Comparison of ENCODE assay signal across 10 cellular contexts in the genomic region with DNA sequence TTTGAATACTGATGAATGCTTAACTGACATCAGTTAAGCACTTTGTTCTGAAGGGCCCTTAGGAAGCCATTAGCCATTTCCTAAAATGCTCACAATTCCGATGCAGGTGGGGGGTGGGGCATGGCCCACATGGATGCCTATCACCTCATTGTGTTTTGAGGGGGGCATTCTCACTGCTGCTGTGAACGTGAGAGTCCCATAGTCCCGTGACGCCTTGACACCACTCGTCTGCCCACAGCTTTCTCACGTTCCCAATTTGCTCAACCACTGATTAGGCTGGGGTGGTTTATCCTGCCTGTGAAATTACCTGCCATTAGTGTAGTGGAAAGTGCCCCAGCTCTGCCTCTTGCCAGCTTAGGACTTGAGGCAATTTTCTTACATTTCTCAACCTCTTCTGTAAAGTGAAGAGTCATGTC. TPM values are rescaled to one million over a fixed set of nuclear protein-coding genes. Genes with fewer than 3 reads are reported as not detected.
A peak's percentile ranks its signal among the peaks of the same experiment; 100 is the strongest.
DNase-seq lines count a peak whose midpoint lies in the region; ATAC-seq and TF ChIP-seq lines count a peak whose summit lies in the region.
"Had no signal": no experiment of that assay in that cellular context is flagged by ENCODE, and none has a peak within 500 bp of the region (broad histone marks: within the 10 kb centered on the region; RNA-seq: fewer than 3 reads in every experiment).

No MANE protein-coding gene starts in this region.

- peaks cover 5 to 45% (median 26%) of the 10 kb centered on the region in 6 donors for H3K4me1 ChIP-seq in spleen
- H3K4me1 ChIP-seq in aorta (ENCODE audit: control insufficient read depth in 1 of 2, insufficient read depth in 2 of 2, low read length in 2 of 2) = no peaks in the 10 kb centered on the region
- H3K4me1 ChIP-seq: HAP-1 had no signal

- TF ChIP-seq CTCF in RWPE1 (conservative IDR thresholded peaks at IDR 0.05; ENCODE audit: low read depth) (no peak), spleen (IDR thresholded peaks at IDR 0.05 in 8 of 11, conservative IDR thresholded peaks at IDR 0.05 in 3 of 11) (no peak)

- no peaks in the 10 kb centered on the region for H3K36me3 ChIP-seq in spleen
- H3K36me3 ChIP-seq in aorta (ENCODE audit: control insufficient read depth in 1 of 2, insufficient read depth in 2 of 2, low read length in 1 of 2) = no peaks in the 10 kb centered on the region
- H3K36me3 ChIP-seq: HAP-1 had no signal

- H3K27ac ChIP-seq in RWPE1 (peak overlapping the region; percentile 65), spleen (peak overlapping the region in 6 of 8 donors; percentile 3 to 66 (median 57)), aorta (ENCODE audit: low read depth in 1 of 2, low read length in 2 of 2) (no peak overlapping the region)

- H3K4me1 Mint-ChIP-seq in activated CD4-positive, alpha-beta T cell treated with anti-CD3 and anti-CD28 coated beads for 36 hours = peaks cover 59% of the 10 kb centered on the region

- no peaks in the 10 kb centered on the region for H3K36me3 Mint-ChIP-seq in activated CD4-positive, alpha-beta T cell treated with anti-CD3 and anti-CD28 coated beads for 36 hours (ENCODE audit: low read depth)

- CTCF ChIA-PET in activated CD4-positive, alpha-beta T cell treated with anti-CD3 and anti-CD28 coated beads for 36 hours (lab: Charles Lee) = interaction anchor here (0.7 to 3.3 kb wide), 5 partner anchors 11 to 447 kb away, joined by 3 to 18 read pairs (median 4); no protein-coding TSS in a partner anchor
- CTCF ChIA-PET in RWPE1 (lab: Yijun Ruan, JAX) = interaction anchor here (0.5 to 0.8 kb wide), 4 partner anchors 19 to 224 kb away, joined by 3 to 6 read pairs (median 3); no protein-coding TSS in a partner anchor

- WGBS in spleen, 5 donors = 55 to 61% (median 57%) methylated on average over 6 of the region's 6 CpGs
- WGBS in aorta, 2 donors = 86 to 88% methylated on average over 6 of the region's 6 CpGs

- intact Hi-C loops in activated CD4-positive, alpha-beta T cell treated with anti-CD3 and anti-CD28 coated beads for 36 hours (cut with DNase I, micrococcal nuclease) = loop anchor here (1.0 to 2.0 kb wide), 6 partner anchors 17 to 173 kb away; no protein-coding TSS in a partner anchor
- intact Hi-C loops in spleen (cut with DNase I; ENCODE audit: low total_unique reads) = no loop called here
- intact Hi-C loops in aorta (cut with DNase I) = no loop called here

- H3K9me3 ChIP-seq in spleen (no peaks in the 10 kb centered on the region), aorta (ENCODE audit: control insufficient read depth, low read length) (no peaks in the 10 kb centered on the region)
- H3K9me3 ChIP-seq: HAP-1 had no signal

- ATAC-seq in activated CD4-positive, alpha-beta T cell treated with anti-CD3 and anti-CD28 coated beads for 36 hours = peak; percentile 3
- ATAC-seq in GM21360 (IDR thresholded peaks at IDR 0.05; ENCODE audit: unreplicated experiment) (no peak), aorta (ENCODE audit: low FRiP score) (no peak)

- H3K27me3 ChIP-seq in spleen (replicated peaks in 1 of 7) (peaks cover 0 to 15% (median 0%) of the 10 kb centered on the region in 7 donors), aorta (ENCODE audit: control insufficient read depth in 1 of 2, insufficient read depth in 2 of 2, low read length in 1 of 2) (no peaks in the 10 kb centered on the region)

- H3K4me3 ChIP-seq in spleen (peak overlapping the region in 1 of 8 donors; percentile 53), aorta (ENCODE audit: low read length in 2 of 2) (no peak overlapping the region)
- H3K4me3 ChIP-seq: HAP-1 had no signal

- peaks cover 3% of the 10 kb centered on the region for H3K27me3 Mint-ChIP-seq in activated CD4-positive, alpha-beta T cell treated with anti-CD3 and anti-CD28 coated beads for 36 hours

- peak overlapping the region; percentile 15 for H3K4me3 Mint-ChIP-seq in activated CD4-positive, alpha-beta T cell treated with anti-CD3 and anti-CD28 coated beads for 36 hours

- no peaks in the 10 kb centered on the region for H3K9me3 Mint-ChIP-seq in activated CD4-positive, alpha-beta T cell treated with anti-CD3 and anti-CD28 coated beads for 36 hours (ENCODE audit: low read depth)

- peak; percentile 28 for DNase-seq in activated CD4-positive, alpha-beta T cell treated with anti-CD3 and anti-CD28 coated beads for 36 hours
- no peak for DNase-seq in activated CD4-positive, alpha-beta T cell treated with anti-CD3 and anti-CD28 coated beads, Interleukin-2, amount 50 U/mL, for 1 hour
- DNase-seq in RWPE1 (ENCODE audit: low spot score) = no peak
- peak; percentile 7 for DNase-seq in effector CD4-positive, alpha-beta T cell
- no peak for DNase-seq in spleen
- DNase-seq in aorta = no peak
- DNase-seq in midbrain (lab: John Stamatoyannopoulos, UW) = no peak
- DNase-seq: NCI-H446 had no signal

- H3K27ac Mint-ChIP-seq in activated CD4-positive, alpha-beta T cell treated with anti-CD3 and anti-CD28 coated beads for 36 hours = peak overlapping the region; percentile 76

- POLR2A ChIA-PET in activated CD4-positive, alpha-beta T cell treated with anti-CD3 and anti-CD28 coated beads for 36 hours (lab: Charles Lee) = interaction anchor here (0.6 to 1.8 kb wide), 3 partner anchors 17 to 162 kb away, joined by 4 read pairs; no protein-coding TSS in a partner anchor
- POLR2A ChIA-PET in RWPE1 (lab: Yijun Ruan, JAX; ENCODE audit: low non-redundant PET) = no interaction called here

- no peak for TF ChIP-seq POLR2A in spleen (IDR thresholded peaks at IDR 0.05)

RNA-seq across cellular contexts. Expression of gene DUSP5, which starts 31.9 kb away (rescaled TPM):
- 10 to 100 TPM; 60.9 to 70.7 TPM for total RNA-seq in activated CD4-positive, alpha-beta T cell treated with anti-CD3 and anti-CD28 coated beads for 36 hours
- total RNA-seq in spleen = 10 to 100 TPM; 17.2 to 71.8 (median 35.6) TPM
- polyA plus RNA-seq in spleen = 10 to 100 TPM in 2 of 3 donors, 1 to 10 TPM in 1; 9.7 to 17.2 (median 15.7) TPM
- total RNA-seq in aorta = 10 to 100 TPM; 10.4 to 30.3 TPM
- polyA plus RNA-seq in aorta = 1 to 10 TPM; 3.8 to 4.0 TPM

RNA-seq across cellular contexts. Expression of gene SMC3, which starts 37.9 kb away (rescaled TPM):
- 10 to 100 TPM; 76.8 to 83.5 TPM for total RNA-seq in activated CD4-positive, alpha-beta T cell treated with anti-CD3 and anti-CD28 coated beads for 36 hours
- total RNA-seq in spleen = 10 to 100 TPM; 32.4 to 41.2 (median 35.0) TPM
- 10 to 100 TPM; 10.4 to 16.7 (median 13.9) TPM for polyA plus RNA-seq in spleen
- total RNA-seq in aorta = 10 to 100 TPM; 33.1 to 35.8 TPM
- polyA plus RNA-seq in aorta = 10 to 100 TPM; 14.7 to 19.3 TPM

Comparison
In these comparisons a context has a peak if more than half of its experiments do, and no peak if none do; other contexts are left out.
1. DNase-seq: peak in activated CD4-positive, alpha-beta T cell treated with anti-CD3 and anti-CD28 coated beads for 36 hours (single experiment) and effector CD4-positive, alpha-beta T cell (single experiment); none in activated CD4-positive, alpha-beta T cell treated with anti-CD3 and anti-CD28 coated beads, Interleukin-2, amount 50 U/mL, for 1 hour (single experiment), RWPE1 (single experiment), spleen (single experiment), aorta (0 of 2) and midbrain (single experiment).
2. H3K27ac ChIP-seq: peak in RWPE1 (single experiment) and spleen (6 of 8); none in aorta (0 of 2).
3. intact Hi-C loops: an anchor here in activated CD4-positive, alpha-beta T cell treated with anti-CD3 and anti-CD28 coated beads for 36 hours (1.0 to 2.0 kb wide); none called in spleen and aorta.